ENCODE assay signal across 9 cellular contexts in the genomic region with DNA sequence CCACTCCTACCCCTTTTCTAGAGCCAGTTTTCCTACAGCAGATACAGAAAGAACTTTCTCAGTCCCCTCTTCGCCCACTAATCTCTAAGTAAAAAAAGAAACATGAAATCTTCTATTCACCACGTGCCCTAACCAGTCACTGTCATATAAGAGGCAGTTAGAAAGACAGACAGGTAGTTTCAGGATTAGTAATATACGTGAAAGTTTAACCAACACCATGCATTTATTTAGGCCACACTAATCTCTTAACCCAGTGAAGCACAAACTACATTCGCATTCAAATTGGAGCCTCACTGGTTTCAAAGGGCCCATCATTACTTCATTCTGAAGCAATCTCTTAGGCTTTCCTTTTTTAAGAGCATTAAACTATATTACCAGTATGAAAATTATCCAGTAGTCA. TPM values are rescaled to one million over a fixed set of nuclear protein-coding genes. Genes with fewer than 3 reads are reported as not detected.
DNase-seq lines count a peak whose midpoint lies in the region; ATAC-seq and TF ChIP-seq lines count a peak whose summit lies in the region.
"Had no signal": no experiment of that assay in that cellular context is flagged by ENCODE, and none has a peak within 500 bp of the region (broad histone marks: within the 10 kb centered on the region; RNA-seq: fewer than 3 reads in every experiment).

No MANE protein-coding gene starts in this region.

- no peak overlapping the region for H3K27ac ChIP-seq in sigmoid colon
- H3K27ac ChIP-seq: left ventricle myocardium inferior had no signal

- no peak overlapping the region for H3K4me3 ChIP-seq in sigmoid colon
- H3K4me3 ChIP-seq: left ventricle myocardium inferior had no signal

- no peak for TF ChIP-seq CTCF in sigmoid colon (IDR thresholded peaks at IDR 0.05)

- no peaks in the 10 kb centered on the region for H3K27me3 ChIP-seq in sigmoid colon

- H3K27me3 Mint-ChIP-seq in activated T-cell treated with anti-CD3 and anti-CD28 coated beads, Interleukin-2, amount 50 U/mL, for 72 hours (ENCODE audit: low read depth) = no peaks in the 10 kb centered on the region
- H3K27me3 Mint-ChIP-seq in stimulated activated naive B cell treated with anti-CD40 and anti-IgM and Interleukin-4, amounts not matched to agents 10 μg/mL and 1 μg/mL and 100 μg/mL, for 72 hours = no peaks in the 10 kb centered on the region

- H3K36me3 Mint-ChIP-seq in activated T-cell treated with anti-CD3 and anti-CD28 coated beads, Interleukin-2, amount 50 U/mL, for 72 hours (ENCODE audit: insufficient read depth in 2 of 2) = peaks cover 8 to 13% of the 10 kb centered on the region in 2 donors
- peaks cover 25 to 36% of the 10 kb centered on the region in 2 donors for H3K36me3 Mint-ChIP-seq in stimulated activated naive B cell treated with anti-CD40 and anti-IgM and Interleukin-4, amounts not matched to agents 10 μg/mL and 1 μg/mL and 100 μg/mL, for 72 hours

- H3K4me1 ChIP-seq in sigmoid colon = no peaks in the 10 kb centered on the region
- H3K4me1 ChIP-seq: left ventricle myocardium inferior had no signal

- peak in 1 of 2 donors; percentile 8 for DNase-seq in activated T-cell treated with anti-CD3 and anti-CD28 coated beads, Interleukin-2, amount 50 U/mL, for 72 hours
- no peak for DNase-seq in activated T-cell treated with anti-CD3 and anti-CD28 coated beads, Interleukin-2, amount 50 U/mL, for 1 hour
- no peak for DNase-seq in stimulated activated naive B cell treated with anti-CD40 and anti-IgM and Interleukin-4, amounts not matched to agents 10 μg/mL and 1 μg/mL and 100 μg/mL, for 72 hours
- DNase-seq in sigmoid colon (no peak), HCEC 1CT (no peak), A172 (ENCODE audit: low spot score) (no peak)
- DNase-seq: left ventricle myocardium inferior had no signal

- H3K9me3 Mint-ChIP-seq in activated T-cell treated with anti-CD3 and anti-CD28 coated beads, Interleukin-2, amount 50 U/mL, for 72 hours = no peaks in the 10 kb centered on the region
- no peaks in the 10 kb centered on the region for H3K9me3 Mint-ChIP-seq in stimulated activated naive B cell treated with anti-CD40 and anti-IgM and Interleukin-4, amounts not matched to agents 10 μg/mL and 1 μg/mL and 100 μg/mL, for 72 hours

- no peaks in the 10 kb centered on the region for H3K9me3 ChIP-seq in sigmoid colon
- H3K9me3 ChIP-seq: left ventricle myocardium inferior had no signal

- intact Hi-C loops in sigmoid colon (cut with DNase I) = no loop called here

- H3K4me1 Mint-ChIP-seq in activated T-cell treated with anti-CD3 and anti-CD28 coated beads, Interleukin-2, amount 50 U/mL, for 72 hours (ENCODE audit: low read depth) = peaks cover 57% of the 10 kb centered on the region
- H3K4me1 Mint-ChIP-seq in stimulated activated naive B cell treated with anti-CD40 and anti-IgM and Interleukin-4, amounts not matched to agents 10 μg/mL and 1 μg/mL and 100 μg/mL, for 72 hours = peaks cover 15 to 25% of the 10 kb centered on the region in 2 donors

- peak overlapping the region; percentile 35 to 73 for H3K4me3 Mint-ChIP-seq in activated T-cell treated with anti-CD3 and anti-CD28 coated beads, Interleukin-2, amount 50 U/mL, for 72 hours
- H3K4me3 Mint-ChIP-seq in stimulated activated naive B cell treated with anti-CD40 and anti-IgM and Interleukin-4, amounts not matched to agents 10 μg/mL and 1 μg/mL and 100 μg/mL, for 72 hours = peak overlapping the region in 1 of 2 donors; percentile 23

- no peak for TF ChIP-seq POLR2A in sigmoid colon (IDR thresholded peaks at IDR 0.05)

- no peak for TF ChIP-seq EP300 in sigmoid colon (IDR thresholded peaks at IDR 0.05)

- ATAC-seq in activated T-cell treated with anti-CD3 and anti-CD28 coated beads, Interleukin-2, amount 50 U/mL, for 72 hours (replicated peaks in 1 of 2) = peak; percentile 99 to 100
- peak; percentile 99 for ATAC-seq in GM21737 (IDR thresholded peaks at IDR 0.05; ENCODE audit: unreplicated experiment)
- peak; percentile 100 for ATAC-seq in HG03354 (IDR thresholded peaks at IDR 0.05; ENCODE audit: poor library complexity, severe bottlenecking, unreplicated experiment)
- ATAC-seq in stimulated activated naive B cell treated with anti-CD40 and anti-IgM and Interleukin-4, amounts not matched to agents 10 μg/mL and 1 μg/mL and 100 μg/mL, for 72 hours (replicated peaks) = peak; percentile 99 to 100

- 81 to 92% methylated on average over 4 of the region's 4 CpGs for WGBS in sigmoid colon, 2 donors

- H3K27ac Mint-ChIP-seq in activated T-cell treated with anti-CD3 and anti-CD28 coated beads, Interleukin-2, amount 50 U/mL, for 72 hours = peak overlapping the region; percentile 83
- H3K27ac Mint-ChIP-seq in stimulated activated naive B cell treated with anti-CD40 and anti-IgM and Interleukin-4, amounts not matched to agents 10 μg/mL and 1 μg/mL and 100 μg/mL, for 72 hours = no peak overlapping the region

- H3K36me3 ChIP-seq in sigmoid colon = peaks cover 0 to 13% (median 2%) of the 10 kb centered on the region in 4 donors

RNA-seq across cellular contexts. Expression of a gene that starts 10.1 kb away (rescaled TPM):
- 1 to 10 TPM; 7.7 to 8.5 TPM for total RNA-seq in activated T-cell treated with anti-CD3 and anti-CD28 coated beads, Interleukin-2, amount 50 U/mL, for 72 hours
- total RNA-seq in sigmoid colon = 10 to 100 TPM; 12.2 to 18.5 (median 15.6) TPM
- 1 to 10 TPM; 3.0 to 4.3 (median 4.2) TPM for polyA plus RNA-seq in sigmoid colon
- 31.5 and 32.7 TPM in 2 replicates for total RNA-seq in A172 (2014; rRNA removed; shearing (Covaris generic))

RNA-seq across cellular contexts. Expression of a gene that starts 10.3 kb away (rescaled TPM):
- total RNA-seq in activated T-cell treated with anti-CD3 and anti-CD28 coated beads, Interleukin-2, amount 50 U/mL, for 72 hours = not detected
- 1 to 10 TPM in 1 of 4 donors, under 1 TPM in 1, not detected in 2; 0.41 to 1.1 TPM for total RNA-seq in sigmoid colon
- polyA plus RNA-seq in sigmoid colon = under 1 TPM in 1 of 3 donors, not detected in 2; 0.47 TPM
- 0.12 and 0.91 TPM in 2 replicates for total RNA-seq in A172 (2014; rRNA removed; shearing (Covaris generic))
